Comparison of ENCODE assay signal across 22 cellular contexts in the genomic region with DNA sequence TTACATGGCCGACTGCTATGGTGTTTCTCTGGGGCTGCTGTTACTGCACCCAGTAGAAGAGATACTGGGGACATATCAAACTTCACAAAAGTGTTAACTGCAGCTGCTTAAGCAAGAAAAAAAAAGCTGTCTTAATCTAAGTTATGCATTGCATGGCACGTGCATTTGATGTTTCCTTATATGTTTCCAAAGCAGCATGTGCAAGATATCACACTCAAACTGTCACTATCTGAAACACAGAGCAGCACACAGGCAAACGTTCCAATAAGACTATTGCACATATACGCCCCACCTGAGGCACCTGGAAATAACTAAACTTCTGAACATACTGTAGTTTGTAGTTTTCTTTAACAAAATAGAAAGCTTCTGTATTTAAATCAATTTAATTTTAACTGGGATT.
DNase-seq lines count a peak whose midpoint lies in the region; ATAC-seq and TF ChIP-seq lines count a peak whose summit lies in the region.
"Had no signal": no experiment of that assay in that cellular context is flagged by ENCODE, and none has a peak within 500 bp of the region (broad histone marks: within the 10 kb centered on the region; RNA-seq: fewer than 3 reads in every experiment).

No MANE protein-coding gene starts in this region.

- H3K36me3 ChIP-seq in heart left ventricle: no peaks in the 10 kb centered on the region
- H3K36me3 ChIP-seq in SK-N-MC (ENCODE audit: insufficient read depth, low read length): no peaks in the 10 kb centered on the region
- no peaks in the 10 kb centered on the region for H3K36me3 ChIP-seq in prostate gland
- H3K36me3 ChIP-seq: BE2C; BLaER1 treated with 17β-estradiol and CSF1 and Interleukin-3, amounts not matched to agents 10 nM and 100 nM; HAP-1 had no signal

- no peak for DNase-seq in Right ventricle myocardium superior
- no peak for DNase-seq in heart left ventricle
- DNase-seq in SK-N-MC (ENCODE audit: low read depth, low spot score): no peak
- no peak for DNase-seq in activated naive CD4-positive, alpha-beta T cell (lab: John Stamatoyannopoulos, UW)
- DNase-seq in prostate gland (ENCODE audit: low spot score): no peak
- DNase-seq: ACHN; AML-193; BE2C; CD4-positive, alpha-beta T cell; CD8-positive, alpha-beta memory T cell; DMS 273 treated with DMSO at 0.1 percent for 48 hours; DMS53; DMS79 treated with DMSO at 0.1 percent for 48 hours; GF-D8; GOT3; HFFc6 had no signal

- no peaks in the 10 kb centered on the region for H3K27me3 Mint-ChIP-seq in nephron (ENCODE audit: low read depth)
- H3K27me3 Mint-ChIP-seq: CD4-positive, alpha-beta T cell; CD8-positive, alpha-beta memory T cell had no signal

- H3K27me3 ChIP-seq in heart left ventricle (no peaks in the 10 kb centered on the region), prostate gland (replicated peaks; ENCODE audit: insufficient read depth) (no peaks in the 10 kb centered on the region)
- H3K27me3 ChIP-seq: BE2C; BLaER1 treated with 17β-estradiol and CSF1 and Interleukin-3, amounts not matched to agents 10 nM and 100 nM had no signal

- no peak overlapping the region for H3K9ac ChIP-seq in SK-N-MC (ENCODE audit: insufficient read length)
- H3K9ac ChIP-seq: BLaER1 treated with 17β-estradiol and CSF1 and Interleukin-3, amounts not matched to agents 10 nM and 100 nM had no signal

- H3K4me3 ChIP-seq in heart left ventricle (no peak overlapping the region), SK-N-MC (no peak overlapping the region), prostate gland (no peak overlapping the region)
- H3K4me3 ChIP-seq: BLaER1 treated with 17β-estradiol and CSF1 and Interleukin-3, amounts not matched to agents 10 nM and 100 nM; HAP-1 had no signal

- peak overlapping the region; percentile 60 to 72 (median 68) for H3K27ac Mint-ChIP-seq in nephron
- H3K27ac Mint-ChIP-seq: CD14-positive monocyte; CD4-positive, alpha-beta T cell; CD8-positive, alpha-beta memory T cell; HFFc6 had no signal

- no peaks in the 10 kb centered on the region for H3K9me3 Mint-ChIP-seq in nephron
- H3K9me3 Mint-ChIP-seq: HFFc6 had no signal

- H3K4me1 ChIP-seq in heart left ventricle: peaks cover 0 to 6% (median 0%) of the 10 kb centered on the region in 12 donors
- no peaks in the 10 kb centered on the region for H3K4me1 ChIP-seq in prostate gland (replicated peaks)
- H3K4me1 ChIP-seq: BE2C, HAP-1 had no signal

- WGBS in heart left ventricle, 4 donors: 19 to 31% (median 23%) methylated on average over 4 of the region's 4 CpGs
- WGBS in prostate gland: 73% methylated on average over 4 of the region's 4 CpGs

- TF ChIP-seq CTCF in heart left ventricle (IDR thresholded peaks at IDR 0.05): no peak
- no peak for TF ChIP-seq CTCF in nephron (IDR thresholded peaks at IDR 0.05; ENCODE audit: unreplicated experiment in 3 of 3)
- no peak for TF ChIP-seq CTCF in prostate gland (IDR thresholded peaks at IDR 0.05)

- H3K9me3 ChIP-seq in heart left ventricle: no peaks in the 10 kb centered on the region
- H3K9me3 ChIP-seq in SK-N-MC (ENCODE audit: low read depth, low read length): no peaks in the 10 kb centered on the region
- H3K9me3 ChIP-seq in prostate gland: no peaks in the 10 kb centered on the region
- H3K9me3 ChIP-seq: BE2C; BLaER1 treated with 17β-estradiol and CSF1 and Interleukin-3, amounts not matched to agents 10 nM and 100 nM; HAP-1 had no signal

- no peak overlapping the region for H3K4me3 Mint-ChIP-seq in nephron
- H3K4me3 Mint-ChIP-seq: CD14-positive monocyte; CD4-positive, alpha-beta T cell; CD8-positive, alpha-beta memory T cell; HFFc6 had no signal

- H3K4me1 Mint-ChIP-seq in nephron: peaks cover 25% of the 10 kb centered on the region
- H3K4me1 Mint-ChIP-seq: CD8-positive, alpha-beta memory T cell had no signal

- TF ChIP-seq POLR2A in heart left ventricle (IDR thresholded peaks at IDR 0.05): no peak
- TF ChIP-seq POLR2A in prostate gland (IDR thresholded peaks at IDR 0.05): no peak

- H3K27ac ChIP-seq in heart left ventricle (no peak overlapping the region), SK-N-MC (0 out of 2 replicates have a peak overlapping the region, but pooled peaks have one; percentile 10), prostate gland (no peak overlapping the region)
- H3K27ac ChIP-seq: 22Rv1; BLaER1 treated with 17β-estradiol and CSF1 and Interleukin-3, amounts not matched to agents 10 nM and 100 nM had no signal

- intact Hi-C loops in Right ventricle myocardium superior (cut with DNase I) (no loop called here), heart left ventricle (cut with DNase I) (no loop called here), prostate gland (cut with DNase I) (no loop called here)

- H3K36me3 Mint-ChIP-seq in nephron (ENCODE audit: low read depth): no peaks in the 10 kb centered on the region
- H3K36me3 Mint-ChIP-seq: CD8-positive, alpha-beta memory T cell had no signal

- ATAC-seq in Right ventricle myocardium superior (ENCODE audit: poor library complexity) (peak; percentile 39), heart left ventricle (no peak), HG02798 (IDR thresholded peaks at IDR 0.05; ENCODE audit: poor library complexity, unreplicated experiment) (no peak)
